In the genomic region with DNA sequence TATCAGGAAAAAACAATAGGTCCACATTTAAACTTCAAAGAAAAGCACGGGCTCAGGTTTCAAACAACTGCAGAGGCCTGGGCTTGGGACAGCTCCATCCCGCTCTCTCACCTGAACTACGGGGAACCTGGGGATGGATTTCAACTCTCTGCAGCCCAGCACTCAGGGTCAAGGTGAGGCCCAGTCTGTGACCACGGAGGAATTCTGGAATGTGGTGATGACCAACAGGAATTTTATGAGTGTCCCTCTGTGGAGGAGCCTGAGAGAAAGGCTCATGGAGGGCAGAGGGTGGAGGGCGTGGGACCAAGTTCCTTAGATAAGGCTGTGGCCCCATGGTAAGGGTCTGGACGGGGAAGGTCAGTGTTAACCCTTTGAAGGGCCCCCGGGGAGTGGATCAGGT, we compare ENCODE assay signal across 1 cellular context.
TF ChIP-seq lines count a peak whose summit lies in the region.

No MANE protein-coding gene starts in this region.

TF ChIP-seq in IMR-90, 13 proteins besides CTCF, POLR2A, EP300 and RAD21:
- TF ChIP-seq, protein P1, sequence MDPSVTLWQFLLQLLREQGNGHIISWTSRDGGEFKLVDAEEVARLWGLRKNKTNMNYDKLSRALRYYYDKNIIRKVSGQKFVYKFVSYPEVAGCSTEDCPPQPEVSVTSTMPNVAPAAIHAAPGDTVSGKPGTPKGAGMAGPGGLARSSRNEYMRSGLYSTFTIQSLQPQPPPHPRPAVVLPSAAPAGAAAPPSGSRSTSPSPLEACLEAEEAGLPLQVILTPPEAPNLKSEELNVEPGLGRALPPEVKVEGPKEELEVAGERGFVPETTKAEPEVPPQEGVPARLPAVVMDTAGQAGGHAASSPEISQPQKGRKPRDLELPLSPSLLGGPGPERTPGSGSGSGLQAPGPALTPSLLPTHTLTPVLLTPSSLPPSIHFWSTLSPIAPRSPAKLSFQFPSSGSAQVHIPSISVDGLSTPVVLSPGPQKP (IDR thresholded peaks at IDR 0.05; ENCODE audit: borderline replicate concordance, low read depth, low read length) = no peak
- no peak for TF ChIP-seq BHLHE40 (IDR thresholded peaks at IDR 0.05; ENCODE audit: low read depth, low read length)
- no peak for TF ChIP-seq RCOR1 (IDR thresholded peaks at IDR 0.05; ENCODE audit: insufficient replicate concordance, low read length)
- no peak for TF ChIP-seq MXI1 (IDR thresholded peaks at IDR 0.05; ENCODE audit: borderline replicate concordance, low read depth, low read length)
- no peak for TF ChIP-seq MAZ (IDR thresholded peaks at IDR 0.05; ENCODE audit: borderline replicate concordance, low read depth, low read length)
- no peak for TF ChIP-seq FOS (IDR thresholded peaks at IDR 0.05; ENCODE audit: low read depth, low read length)
- no peak for TF ChIP-seq RFX5 (IDR thresholded peaks at IDR 0.05; ENCODE audit: low read depth, low read length)
- no peak for TF ChIP-seq SMC3 (IDR thresholded peaks at IDR 0.05; ENCODE audit: low read depth, low read length)
- TF ChIP-seq, protein P2, sequence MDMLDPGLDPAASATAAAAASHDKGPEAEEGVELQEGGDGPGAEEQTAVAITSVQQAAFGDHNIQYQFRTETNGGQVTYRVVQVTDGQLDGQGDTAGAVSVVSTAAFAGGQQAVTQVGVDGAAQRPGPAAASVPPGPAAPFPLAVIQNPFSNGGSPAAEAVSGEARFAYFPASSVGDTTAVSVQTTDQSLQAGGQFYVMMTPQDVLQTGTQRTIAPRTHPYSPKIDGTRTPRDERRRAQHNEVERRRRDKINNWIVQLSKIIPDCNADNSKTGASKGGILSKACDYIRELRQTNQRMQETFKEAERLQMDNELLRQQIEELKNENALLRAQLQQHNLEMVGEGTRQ (IDR thresholded peaks at IDR 0.05; ENCODE audit: low read depth, low read length) = no peak
- TF ChIP-seq CHD1 (IDR thresholded peaks at IDR 0.05; ENCODE audit: low read depth, low read length) = no peak
- TF ChIP-seq CEBPB (IDR thresholded peaks at IDR 0.05; ENCODE audit: low read depth, low read length) = no peak
- TF ChIP-seq NFE2L2 (IDR thresholded peaks at IDR 0.05; ENCODE audit: low read depth, low read length) = no peak
- no peak for TF ChIP-seq MAFK (IDR thresholded peaks at IDR 0.05; ENCODE audit: low read depth, low read length)
TF ChIP-seq in IMR-90: peak in this region for 0.
